In the genomic region with DNA sequence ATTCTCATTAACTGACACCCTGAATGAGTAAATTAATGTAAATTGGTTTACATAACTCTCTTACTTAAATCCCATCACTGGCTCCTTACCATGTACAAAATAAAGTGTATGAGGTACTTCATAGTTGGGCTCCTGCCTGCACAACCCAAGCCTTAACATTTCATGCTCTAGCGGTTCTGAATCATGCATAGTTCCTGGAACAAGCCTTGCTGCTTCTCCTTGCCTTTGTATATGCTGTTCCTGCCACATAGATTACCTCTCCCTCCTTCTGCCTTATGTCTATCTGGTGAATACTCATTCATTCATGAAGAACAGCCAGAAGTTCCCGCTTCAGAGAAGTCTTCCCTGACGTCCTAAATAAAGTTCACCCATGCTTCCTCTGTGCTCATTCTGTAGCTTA, we compare ENCODE assay signal across 16 cellular contexts.
DNase-seq lines count a peak whose midpoint lies in the region; ATAC-seq and TF ChIP-seq lines count a peak whose summit lies in the region.
"Had no signal": no experiment of that assay in that cellular context is flagged by ENCODE, and none has a peak within 500 bp of the region (broad histone marks: within the 10 kb centered on the region; RNA-seq: fewer than 3 reads in every experiment).

No MANE protein-coding gene starts in this region.

- intact Hi-C loops in MCF 10A (cut with micrococcal nuclease), result no loop called here

- no peak overlapping the region for H3K27ac Mint-ChIP-seq in MCF 10A (ENCODE audit: low read depth, unreplicated experiment)

- TF ChIP-seq CTCF in MCF 10A (IDR thresholded peaks at IDR 0.05; ENCODE audit: unreplicated experiment), result no peak

- no peak overlapping the region for H3K4me3 Mint-ChIP-seq in MCF 10A (ENCODE audit: unreplicated experiment)

- POLR2A ChIA-PET in MCF 10A (lab: Yijun Ruan, JAX), result no interaction called here

- CTCF ChIA-PET in MCF 10A (lab: Yijun Ruan, JAX), result no interaction called here

- BruUV-seq in MCF 10A (replicated peaks; lab: Mats Ljungman, UMichigan), result no TSS peak

- peaks cover 44% of the 10 kb centered on the region for H3K9me3 Mint-ChIP-seq in MCF 10A (ENCODE audit: unreplicated experiment)

- no peaks in the 10 kb centered on the region for H3K27me3 Mint-ChIP-seq in MCF 10A (ENCODE audit: insufficient read depth, unreplicated experiment)

- ATAC-seq in HG03045 (IDR thresholded peaks at IDR 0.05; ENCODE audit: unreplicated experiment) (no peak), GM21526 (IDR thresholded peaks at IDR 0.05; ENCODE audit: low FRiP score, unreplicated experiment) (no peak)

- peaks cover 5% of the 10 kb centered on the region for H3K36me3 Mint-ChIP-seq in MCF 10A (ENCODE audit: insufficient read depth, unreplicated experiment)

- DNase-seq in NCI-H446 treated with DMSO at 0.1 percent for 48 hours (lab: John Stamatoyannopoulos, UW) (peak; percentile 7), NCI-H446 (lab: John Stamatoyannopoulos, UW) (no peak), NCI-H1092 (lab: John Stamatoyannopoulos, UW) (peak; percentile 48), astrocyte of the hippocampus (ENCODE audit: low read depth, low spot score) (peak; percentile 36), non-pigmented ciliary epithelial cell (ENCODE audit: low read depth) (peak; percentile 26), MCF 10A (ENCODE audit: unreplicated experiment) (no peak)
- DNase-seq: C1 segment of cervical spinal cord, DMS79, HCEC 1CT, KBM-7, NCI-H187, NCI-H524 treated with DMSO at 0.1 percent for 48 hours, RPMI8226, T-helper 2 cell had no signal

- H3K4me1 Mint-ChIP-seq in MCF 10A (ENCODE audit: insufficient read depth, unreplicated experiment), result no peaks in the 10 kb centered on the region

Comparison
In these comparisons a context has a peak if more than half of its experiments do, and no peak if none do; other contexts are left out.
1. DNase-seq: peak in NCI-H446 treated with DMSO at 0.1 percent for 48 hours (single experiment), NCI-H1092 (single experiment), astrocyte of the hippocampus (single experiment) and non-pigmented ciliary epithelial cell (single experiment); none in NCI-H446 (0 of 2) and MCF 10A (single experiment).